Comparison of ENCODE assay signal across 8 cellular contexts in genomic region chr10:44310762-44311562, GRCh38.
DNase-seq lines count a peak whose midpoint lies in the region; ATAC-seq, FAIRE-seq and TF ChIP-seq lines count a peak whose summit lies in the region.

No MANE protein-coding gene starts in this region.

- peak; percentile 27 for DNase-seq in RCC 7860 (ENCODE audit: low spot score)
- DNase-seq in activated naive CD4-positive, alpha-beta T cell treated with anti-CD3 and anti-CD28 coated beads, Interleukin-2, amount 50 U/mL, for 72 hours (ENCODE audit: low spot score in 2 of 2) = peak; percentile 68 to 80
- DNase-seq in cardiac septum (ENCODE audit: low spot score) = peak; percentile 93
- DNase-seq in psoas muscle = peak; percentile 90 to 95
- DNase-seq in upper lobe of right lung = peak; percentile 92

- H3K36me3 Mint-ChIP-seq in activated naive CD4-positive, alpha-beta T cell treated with anti-CD3 and anti-CD28 coated beads, Interleukin-2, amount 50 U/mL, for 72 hours = no peaks in the 10 kb centered on the region

- H3K4me1 ChIP-seq in ACC112 (ENCODE audit: control insufficient read depth, insufficient read depth, low read length, unreplicated experiment) (peaks cover 8% of the 10 kb centered on the region), psoas muscle (peaks cover 13% of the 10 kb centered on the region), upper lobe of right lung (no peaks in the 10 kb centered on the region)

- H3K9me3 ChIP-seq in psoas muscle (no peaks in the 10 kb centered on the region), upper lobe of right lung (no peaks in the 10 kb centered on the region)

- H3K27me3 ChIP-seq in ACC112 (ENCODE audit: insufficient read depth, low read length) = peaks cover 6% of the 10 kb centered on the region; the same call in 1 of the 2 replicates
- H3K27me3 ChIP-seq in psoas muscle (ENCODE audit: insufficient read depth in 3 of 3, low read length in 2 of 3) = no peaks in the 10 kb centered on the region
- no peaks in the 10 kb centered on the region for H3K27me3 ChIP-seq in upper lobe of right lung

- H3K9me3 Mint-ChIP-seq in activated naive CD4-positive, alpha-beta T cell treated with anti-CD3 and anti-CD28 coated beads, Interleukin-2, amount 50 U/mL, for 72 hours = peaks cover 5% of the 10 kb centered on the region in 2 donors

- no peaks in the 10 kb centered on the region for H3K79me2 ChIP-seq in ACC112 (ENCODE audit: control insufficient read depth, insufficient read depth, low read length, unreplicated experiment)

- no peak overlapping the region for H3K27ac ChIP-seq in ACC112 (ENCODE audit: low read depth, low read length)
- peak overlapping the region; percentile 21 for H3K27ac ChIP-seq in psoas muscle
- no peak overlapping the region for H3K27ac ChIP-seq in upper lobe of right lung

- H3K4me3 ChIP-seq in ACC112 (ENCODE audit: low read depth, low read length) (no peak overlapping the region), psoas muscle (peak overlapping the region; percentile 60), upper lobe of right lung (peak overlapping the region; percentile 41)

- intact Hi-C loops in cardiac septum (cut with DNase I) (loop anchor here (1.0 to 5.0 kb wide), 4 partner anchors 71 to 639 kb away; no protein-coding TSS in a partner anchor), psoas muscle (cut with DNase I) (loop anchor here (2.0 to 10.0 kb wide), 5 partner anchors 74 to 639 kb away; partner anchors contain the start of gene CXCL12 (in 1 of the 2)), upper lobe of right lung (cut with DNase I) (no loop called here)

- ATAC-seq in GM18858 (IDR thresholded peaks at IDR 0.05; ENCODE audit: unreplicated experiment) (peak; percentile 82), HG03066 (IDR thresholded peaks at IDR 0.05; ENCODE audit: low read depth, unreplicated experiment) (peak; percentile 80), psoas muscle (peak; percentile 92 to 96 (median 94)), upper lobe of right lung (peak; percentile 98)
- ATAC-seq in activated naive CD4-positive, alpha-beta T cell treated with anti-CD3 and anti-CD28 coated beads, Interleukin-2, amount 50 U/mL, for 72 hours = peak; percentile 95 to 96

- WGBS in psoas muscle, 3 donors = 13 to 19% (median 17%) methylated on average over 37 to 58 of the region's 58 CpGs

- H2AFZ ChIP-seq in ACC112 (ENCODE audit: low read length, unreplicated experiment) = peak overlapping the region; percentile 25

- no peak for FAIRE-seq in RCC 7860 (lab: Jason Lieb, UNC)

- H3K36me3 ChIP-seq in ACC112 (ENCODE audit: insufficient read depth, low read length) (no peaks in the 10 kb centered on the region), psoas muscle (ENCODE audit: insufficient read depth in 1 of 2, low read depth in 1 of 2) (no peaks in the 10 kb centered on the region), upper lobe of right lung (no peaks in the 10 kb centered on the region)

- no peak overlapping the region for H3K27ac Mint-ChIP-seq in activated naive CD4-positive, alpha-beta T cell treated with anti-CD3 and anti-CD28 coated beads, Interleukin-2, amount 50 U/mL, for 72 hours

- peak; percentile 94 for TF ChIP-seq CTCF in psoas muscle (IDR thresholded peaks at IDR 0.05)
- peak; percentile 92 for TF ChIP-seq CTCF in upper lobe of right lung (IDR thresholded peaks at IDR 0.05)

Comparison
In these comparisons a context has a peak if more than half of its experiments do, and no peak if none do; other contexts are left out.
1. DNase-seq: peak in every context shown above with its lines; median percentile 93 in cardiac septum; 92 in psoas muscle; 92 in upper lobe of right lung; 74 in activated naive CD4-positive, alpha-beta T cell treated with anti-CD3 and anti-CD28 coated beads, Interleukin-2, amount 50 U/mL, for 72 hours; 27 in RCC 7860.